ENCODE assay signal across 17 cellular contexts in genomic region chr14:99242238-99242637, GRCh38. TPM values are rescaled to one million over a fixed set of nuclear protein-coding genes. Genes with fewer than 3 reads are reported as not detected.
DNase-seq lines count a peak whose midpoint lies in the region; ATAC-seq and TF ChIP-seq lines count a peak whose summit lies in the region.
"Had no signal": no experiment of that assay in that cellular context is flagged by ENCODE, and none has a peak within 500 bp of the region (broad histone marks: within the 10 kb centered on the region; RNA-seq: fewer than 3 reads in every experiment).

No MANE protein-coding gene starts in this region.

- H3K36me3 Mint-ChIP-seq in activated naive CD4-positive, alpha-beta T cell treated with anti-CD3 and anti-CD28 coated beads, Interleukin-2, amount 50 U/mL, for 24 hours, result peaks cover 3% of the 10 kb centered on the region
- H3K36me3 Mint-ChIP-seq in activated naive CD8-positive, alpha-beta T cell, result peaks cover 7% of the 10 kb centered on the region

- ATAC-seq in lower lobe of right lung (no peak), HG02870 (IDR thresholded peaks at IDR 0.05; ENCODE audit: unreplicated experiment) (no peak)

- no peaks in the 10 kb centered on the region for H3K9me3 ChIP-seq in lower lobe of right lung
- H3K9me3 ChIP-seq: adrenal gland, HAP-1 had no signal

- no peak overlapping the region for H3K27ac ChIP-seq in lower lobe of right lung
- H3K27ac ChIP-seq: adrenal gland, coronary artery had no signal

- H3K27me3 ChIP-seq in lower lobe of right lung (ENCODE audit: low read depth), result peaks cover 42% of the 10 kb centered on the region

- TF ChIP-seq CTCF in lower lobe of right lung (IDR thresholded peaks at IDR 0.05), result no peak

- no peaks in the 10 kb centered on the region for H3K4me1 ChIP-seq in lower lobe of right lung
- H3K4me1 ChIP-seq: adrenal gland had no signal

- H3K4me1 Mint-ChIP-seq in activated naive CD4-positive, alpha-beta T cell treated with anti-CD3 and anti-CD28 coated beads, Interleukin-2, amount 50 U/mL, for 24 hours, result peaks cover 86% of the 10 kb centered on the region
- H3K4me1 Mint-ChIP-seq in activated naive CD8-positive, alpha-beta T cell (ENCODE audit: low read depth), result peaks cover 87% of the 10 kb centered on the region

- H3K36me3 ChIP-seq in lower lobe of right lung, result no peaks in the 10 kb centered on the region
- H3K36me3 ChIP-seq: adrenal gland, HAP-1 had no signal

- peak overlapping the region; percentile 92 for H3K4me3 Mint-ChIP-seq in activated naive CD4-positive, alpha-beta T cell treated with anti-CD3 and anti-CD28 coated beads, Interleukin-2, amount 50 U/mL, for 24 hours
- peak overlapping the region; percentile 88 for H3K4me3 Mint-ChIP-seq in activated naive CD8-positive, alpha-beta T cell

- DNase-seq in activated naive CD4-positive, alpha-beta T cell treated with Interleukin-2 at 50 U/mL for 16 hours, result no peak
- DNase-seq in lower lobe of right lung (peak; percentile 9), NCI-H1092 (lab: John Stamatoyannopoulos, UW) (no peak), COR-L47 (lab: John Stamatoyannopoulos, UW) (no peak)
- no peak for DNase-seq in activated CD4-positive, CD25-positive, alpha-beta regulatory T cell treated with anti-CD3 and anti-CD28 coated beads, Interleukin-2, amount 50 U/mL, for 72 hours
- DNase-seq: activated CD4-positive, alpha-beta T cell treated with anti-CD3 and anti-CD28 coated beads for 48 hours; adrenal gland; mammary epithelial cell; NCI-H1930; NCI-H69; nucleus accumbens had no signal

- H3K27me3 Mint-ChIP-seq in activated naive CD4-positive, alpha-beta T cell treated with anti-CD3 and anti-CD28 coated beads, Interleukin-2, amount 50 U/mL, for 24 hours, result no peaks in the 10 kb centered on the region
- no peaks in the 10 kb centered on the region for H3K27me3 Mint-ChIP-seq in activated naive CD8-positive, alpha-beta T cell

- no peak overlapping the region for H3K4me3 ChIP-seq in lower lobe of right lung
- H3K4me3 ChIP-seq: adrenal gland, coronary artery, HAP-1 had no signal

- no peaks in the 10 kb centered on the region for H3K9me3 Mint-ChIP-seq in activated naive CD4-positive, alpha-beta T cell treated with anti-CD3 and anti-CD28 coated beads, Interleukin-2, amount 50 U/mL, for 24 hours
- no peaks in the 10 kb centered on the region for H3K9me3 Mint-ChIP-seq in activated naive CD8-positive, alpha-beta T cell (ENCODE audit: low read depth)

- intact Hi-C loops in lower lobe of right lung (cut with DNase I), result no loop called here

- peak overlapping the region; percentile 100 for H3K27ac Mint-ChIP-seq in activated naive CD4-positive, alpha-beta T cell treated with anti-CD3 and anti-CD28 coated beads, Interleukin-2, amount 50 U/mL, for 24 hours
- peak overlapping the region; percentile 98 for H3K27ac Mint-ChIP-seq in activated naive CD8-positive, alpha-beta T cell

RNA-seq across cellular contexts. Expression of gene BCL11B, which starts 29.8 kb away (rescaled TPM):
- 2.3 TPM for total RNA-seq in lower lobe of right lung
- total RNA-seq: LHCN-M2 had no signal
